ENCODE assay signal across 31 cellular contexts in genomic region chr16:28091706-28092105, GRCh38. TPM values are rescaled to one million over a fixed set of nuclear protein-coding genes. Genes with fewer than 3 reads are reported as not detected.
"Had no signal": no experiment of that assay in that cellular context is flagged by ENCODE, and none has a peak within 500 bp of the region (broad histone marks: within the 10 kb centered on the region; RNA-seq: fewer than 3 reads in every experiment).

No MANE protein-coding gene starts in this region.

- ATAC-seq: body of pancreas; foreskin keratinocyte; natural killer cell; stimulated activated naive CD8-positive, alpha-beta T cell treated with anti-CD3 and anti-CD28 coated beads, Interleukin-15, amount 100 ng/mL, for 72 hours had no signal

- DNase-seq: activated CD4-positive, alpha-beta T cell treated with anti-CD3 and anti-CD28 coated beads for 1 hour; activated CD4-positive, alpha-beta T cell treated with anti-CD3 and anti-CD28 coated beads, Interleukin-2, amount 50 U/mL, for 4 hours; activated CD8-positive, alpha-beta memory T cell treated with anti-CD3 and anti-CD28 coated beads for 24 hours; activated CD8-positive, alpha-beta memory T cell treated with anti-CD3 and anti-CD28 coated beads, Interleukin-2, amount 50 U/mL, for 4 hours; activated naive CD4-positive, alpha-beta T cell treated with Interleukin-2 at 50 U/mL for 16 hours; activated naive CD8-positive, alpha-beta T cell treated with anti-CD3 and anti-CD28 coated beads, Interleukin-2, amount 10 ng/mL, durations not matched to agents 7 days and 5 days; activated T-cell treated with anti-CD3 and anti-CD28 coated beads, Interleukin-2, amount 50 U/mL, for 48 hours; amniotic stem cell; body of pancreas; effector CD4-positive, alpha-beta T cell; foreskin keratinocyte; immature natural killer cell; kidney glomerular epithelial cell; left lung; mammary epithelial cell; midbrain; natural killer cell; ovary; psoas muscle; stimulated activated CD4-positive, alpha-beta T cell treated with anti-CD3 and anti-CD28 coated beads, Interleukin-12 subunit alpha, Interleukin-12 subunit beta, amount 100 ng/mL, for 4 hours; stimulated activated naive CD8-positive, alpha-beta T cell treated with anti-CD3 and anti-CD28 coated beads, Interleukin-15, amount 100 ng/mL, for 72 hours; uterus had no signal

- H3K4me1 ChIP-seq: body of pancreas, foreskin keratinocyte, left lung, psoas muscle, right atrium auricular region, tibial nerve, uterus had no signal

- H3K4me3 Mint-ChIP-seq: activated naive CD8-positive, alpha-beta T cell treated with anti-CD3 and anti-CD28 coated beads, Interleukin-2, amount 10 ng/mL, durations not matched to agents 7 days and 5 days; dendritic cell treated with granulocyte-macrophage colony-stimulating factor and Interleukin-4, amounts not matched to agents 40 ng/mL and 50 ng/mL, for 4 days; immature natural killer cell; natural killer cell; stimulated activated naive CD8-positive, alpha-beta T cell treated with anti-CD3 and anti-CD28 coated beads, Interleukin-15, amount 100 ng/mL, for 72 hours had no signal

- FAIRE-seq: endometrium, TTC549 had no signal

- H3K9me3 Mint-ChIP-seq: activated naive CD8-positive, alpha-beta T cell treated with anti-CD3 and anti-CD28 coated beads, Interleukin-2, amount 10 ng/mL, durations not matched to agents 7 days and 5 days; dendritic cell treated with granulocyte-macrophage colony-stimulating factor and Interleukin-4, amounts not matched to agents 40 ng/mL and 50 ng/mL, for 4 days; immature natural killer cell; stimulated activated naive CD8-positive, alpha-beta T cell treated with anti-CD3 and anti-CD28 coated beads, Interleukin-15, amount 100 ng/mL, for 72 hours had no signal

- H3K27me3 Mint-ChIP-seq: activated naive CD8-positive, alpha-beta T cell treated with anti-CD3 and anti-CD28 coated beads, Interleukin-2, amount 10 ng/mL, durations not matched to agents 7 days and 5 days; dendritic cell treated with granulocyte-macrophage colony-stimulating factor and Interleukin-4, amounts not matched to agents 40 ng/mL and 50 ng/mL, for 4 days; stimulated activated naive CD8-positive, alpha-beta T cell treated with anti-CD3 and anti-CD28 coated beads, Interleukin-15, amount 100 ng/mL, for 72 hours had no signal

- H3K36me3 Mint-ChIP-seq: natural killer cell had no signal

- H3K9me3 ChIP-seq: body of pancreas, left lung, ovary, psoas muscle, right atrium auricular region, tibial nerve, uterus had no signal

- H3K27ac ChIP-seq: body of pancreas, cardiac muscle cell, foreskin keratinocyte, left lung, ovary, psoas muscle, right atrium auricular region, tibial nerve, uterus, WERI-Rb-1 had no signal

- H3K27me3 ChIP-seq: body of pancreas, cardiac muscle cell, foreskin keratinocyte, left lung, ovary, right atrium auricular region, tibial nerve, uterus had no signal

- H3K27ac Mint-ChIP-seq: activated naive CD8-positive, alpha-beta T cell treated with anti-CD3 and anti-CD28 coated beads, Interleukin-2, amount 10 ng/mL, durations not matched to agents 7 days and 5 days; dendritic cell treated with granulocyte-macrophage colony-stimulating factor and Interleukin-4, amounts not matched to agents 40 ng/mL and 50 ng/mL, for 4 days; natural killer cell; stimulated activated naive CD8-positive, alpha-beta T cell treated with anti-CD3 and anti-CD28 coated beads, Interleukin-15, amount 100 ng/mL, for 72 hours had no signal

- H3K36me3 ChIP-seq: cardiac muscle cell, ovary, right atrium auricular region, uterus had no signal

- H3K4me3 ChIP-seq: body of pancreas, cardiac muscle cell, left lung, ovary, psoas muscle, right atrium auricular region, tibial nerve, uterus had no signal

RNA-seq across cellular contexts. Expression of gene GSG1L, which starts 28.2 kb away (rescaled TPM):
- total RNA-seq: activated naive CD8-positive, alpha-beta T cell treated with anti-CD3 and anti-CD28 coated beads, Interleukin-2, amount 10 ng/mL, durations not matched to agents 7 days and 5 days; body of pancreas; cardiac muscle cell; epithelial cell of proximal tubule; foreskin keratinocyte; glomerular endothelial cell; mammary epithelial cell; tibial nerve had no signal
- polyA plus RNA-seq: cardiac muscle cell, foreskin keratinocyte, immature natural killer cell, mammary epithelial cell had no signal
